Comparison of ENCODE assay signal across 1 cellular context in the genomic region with DNA sequence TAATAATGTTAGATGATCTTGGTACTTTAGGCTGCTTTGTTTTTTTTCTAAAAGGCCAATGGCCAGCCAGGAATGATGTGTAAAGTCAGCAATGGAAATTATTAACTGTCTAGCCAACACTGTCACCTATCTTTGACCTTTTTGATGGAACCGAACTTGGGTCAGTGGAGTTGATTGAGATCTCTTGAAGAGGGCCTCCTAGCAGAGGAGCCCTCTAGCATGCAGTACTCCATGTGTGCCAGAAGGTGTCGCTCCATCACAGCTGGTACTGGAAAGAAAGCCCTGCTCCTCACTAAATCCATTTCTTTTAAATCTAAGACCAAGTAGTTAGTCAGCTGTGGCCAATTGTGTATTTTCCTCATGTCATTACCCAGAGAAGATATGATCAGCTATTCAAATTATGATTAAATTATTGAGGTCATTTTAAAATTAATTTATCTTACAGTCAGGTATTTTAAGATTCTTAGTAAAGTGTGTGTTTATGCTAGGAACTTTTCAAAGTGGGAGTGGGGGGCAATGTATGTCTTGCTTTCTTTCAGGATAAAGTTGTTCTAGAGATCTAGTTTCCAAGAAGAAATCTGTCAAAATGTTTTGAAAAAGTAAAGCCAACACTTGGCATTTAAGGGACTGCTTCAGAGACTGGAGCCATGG.
TF ChIP-seq lines count a peak whose summit lies in the region.

No MANE protein-coding gene starts in this region.

TF ChIP-seq in H1, 55 proteins besides CTCF, POLR2A, EP300 and RAD21:
- no peak for TF ChIP-seq SP1 (IDR thresholded peaks at IDR 0.05; ENCODE audit: low read depth, low read length)
- TF ChIP-seq, protein P1, sequence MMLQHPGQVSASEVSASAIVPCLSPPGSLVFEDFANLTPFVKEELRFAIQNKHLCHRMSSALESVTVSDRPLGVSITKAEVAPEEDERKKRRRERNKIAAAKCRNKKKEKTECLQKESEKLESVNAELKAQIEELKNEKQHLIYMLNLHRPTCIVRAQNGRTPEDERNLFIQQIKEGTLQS (IDR thresholded peaks at IDR 0.05; ENCODE audit: insufficient read depth, low read depth, low read length) = 0 out of 2 replicates have a peak, but pooled peaks have one; percentile 11
- no peak for TF ChIP-seq KDM5A (IDR thresholded peaks at IDR 0.05; ENCODE audit: low read length)
- TF ChIP-seq BRCA1 (IDR thresholded peaks at IDR 0.05; ENCODE audit: low read depth, low read length) = peak; percentile 25; the same call in 1 of the 2 replicates
